ENCODE assay signal across 7 cellular contexts in genomic region chr1:170929835-170930554, GRCh38. TPM values are rescaled to one million over a fixed set of nuclear protein-coding genes. Genes with fewer than 3 reads are reported as not detected.
A peak's percentile ranks its signal among the peaks of the same experiment; 100 is the strongest.
DNase-seq lines count a peak whose midpoint lies in the region; ATAC-seq and TF ChIP-seq lines count a peak whose summit lies in the region.

No MANE protein-coding gene starts in this region.

- peaks cover 2% of the 10 kb centered on the region for H3K4me1 Mint-ChIP-seq in activated naive CD8-positive, alpha-beta T cell treated with anti-CD3 and anti-CD28 coated beads, Interleukin-2, amount 50 U/mL, for 24 hours

- H3K27me3 Mint-ChIP-seq in activated naive CD8-positive, alpha-beta T cell treated with anti-CD3 and anti-CD28 coated beads, Interleukin-2, amount 50 U/mL, for 24 hours, result no peaks in the 10 kb centered on the region

- DNase-seq in EH (ENCODE audit: low read depth) (peak; percentile 87), NCI-H2196 (lab: John Stamatoyannopoulos, UW; ENCODE audit: unreplicated experiment) (peak; percentile 59), left ventricle myocardium superior (no peak), retinal pigment epithelial cell (ENCODE audit: low read depth) (peak; percentile 28)
- DNase-seq in activated naive CD8-positive, alpha-beta T cell treated with anti-CD3 and anti-CD28 coated beads, Interleukin-2, amount 50 U/mL, for 24 hours, result peak; percentile 2

- H3K9me3 Mint-ChIP-seq in activated naive CD8-positive, alpha-beta T cell treated with anti-CD3 and anti-CD28 coated beads, Interleukin-2, amount 50 U/mL, for 24 hours, result no peaks in the 10 kb centered on the region

- peak; percentile 72 for TF ChIP-seq CTCF in retinal pigment epithelial cell (conservative IDR thresholded peaks at IDR 0.05; ENCODE audit: low read depth, low read length)

- no peak overlapping the region for H3K27ac Mint-ChIP-seq in activated naive CD8-positive, alpha-beta T cell treated with anti-CD3 and anti-CD28 coated beads, Interleukin-2, amount 50 U/mL, for 24 hours

- no peak overlapping the region for H3K4me3 ChIP-seq in retinal pigment epithelial cell (ENCODE audit: low read length)

- ATAC-seq in GM19324 (IDR thresholded peaks at IDR 0.05; ENCODE audit: low FRiP score, unreplicated experiment), result peak; percentile 86
- peak; percentile 93 for ATAC-seq in HG03159 (IDR thresholded peaks at IDR 0.05; ENCODE audit: unreplicated experiment)
- peak; percentile 86 for ATAC-seq in activated naive CD8-positive, alpha-beta T cell treated with anti-CD3 and anti-CD28 coated beads, Interleukin-2, amount 50 U/mL, for 24 hours
- peak; percentile 96 for ATAC-seq in left ventricle myocardium superior

- no peaks in the 10 kb centered on the region for H3K36me3 Mint-ChIP-seq in activated naive CD8-positive, alpha-beta T cell treated with anti-CD3 and anti-CD28 coated beads, Interleukin-2, amount 50 U/mL, for 24 hours (ENCODE audit: low read depth)

- no peak overlapping the region for H3K4me3 Mint-ChIP-seq in activated naive CD8-positive, alpha-beta T cell treated with anti-CD3 and anti-CD28 coated beads, Interleukin-2, amount 50 U/mL, for 24 hours

- intact Hi-C loops in left ventricle myocardium superior (cut with micrococcal nuclease), result no loop called here

RNA-seq across cellular contexts. Expression of gene MROH9, which starts 5.3 kb away (rescaled TPM):
- total RNA-seq in left ventricle myocardium superior, result not detected
